In genomic region chr4:66273110-66273509, GRCh38 we compare ENCODE assay signal across 17 cellular contexts.
"Had no signal": no experiment of that assay in that cellular context is flagged by ENCODE, and none has a peak within 500 bp of the region (broad histone marks: within the 10 kb centered on the region; RNA-seq: fewer than 3 reads in every experiment).

No MANE protein-coding gene starts in this region.

- H3K9me3 ChIP-seq: thyroid gland had no signal

- H3K4me1 Mint-ChIP-seq: activated naive CD8-positive, alpha-beta T cell treated with anti-CD3 and anti-CD28 coated beads for 36 hours; naive thymus-derived CD4-positive, alpha-beta T cell; stimulated activated memory B cell treated with anti-CD40 and anti-IgM and Interleukin-4, amounts not matched to agents 10 μg/mL and 1 μg/mL and 100 μg/mL, for 72 hours had no signal

- H3K36me3 ChIP-seq: left ventricle myocardium inferior, thyroid gland had no signal

- H3K27me3 ChIP-seq: thyroid gland had no signal

- DNase-seq: activated CD4-positive, alpha-beta T cell treated with anti-CD3 and anti-CD28 coated beads, Interleukin-2, amount 50 U/mL, for 1 hour; activated CD8-positive, alpha-beta memory T cell treated with anti-CD3 and anti-CD28 coated beads for 24 hours; activated naive CD8-positive, alpha-beta T cell treated with anti-CD3 and anti-CD28 coated beads for 36 hours; amygdala; central memory CD4-positive, alpha-beta T cell; foreskin fibroblast; hippocampal formation; left ventricle myocardium inferior; mucosa of descending colon; naive thymus-derived CD4-positive, alpha-beta T cell; retina; T-helper 9 cell; thyroid gland had no signal

- H3K4me3 ChIP-seq: coronary artery, left ventricle myocardium inferior, mucosa of descending colon, thyroid gland had no signal

- H3K27ac ChIP-seq: coronary artery, left ventricle myocardium inferior, thyroid gland had no signal

- H3K36me3 Mint-ChIP-seq: activated naive CD8-positive, alpha-beta T cell treated with anti-CD3 and anti-CD28 coated beads for 36 hours; brain; naive thymus-derived CD4-positive, alpha-beta T cell; stimulated activated memory B cell treated with anti-CD40 and anti-IgM and Interleukin-4, amounts not matched to agents 10 μg/mL and 1 μg/mL and 100 μg/mL, for 72 hours had no signal

- H3K4me3 Mint-ChIP-seq: activated naive CD8-positive, alpha-beta T cell treated with anti-CD3 and anti-CD28 coated beads for 36 hours; activated T-helper 1 cell treated with anti-CD3 and anti-CD28 coated beads, Interleukin-12 subunit alpha, Interleukin-12 subunit beta, Interleukin-2, Interleukin-4 antibody, amounts not matched to agents 30 ng/mL and 10 ng/mL and 1 ng/mL, durations not matched to agents 14 hours and 24 hours and 36 hours; naive thymus-derived CD4-positive, alpha-beta T cell; stimulated activated memory B cell treated with anti-CD40 and anti-IgM and Interleukin-4, amounts not matched to agents 10 μg/mL and 1 μg/mL and 100 μg/mL, for 72 hours had no signal

- ATAC-seq: mucosa of descending colon; naive thymus-derived CD4-positive, alpha-beta T cell; stimulated activated memory B cell treated with anti-CD40 and anti-IgM and Interleukin-4, amounts not matched to agents 10 μg/mL and 1 μg/mL and 100 μg/mL, for 72 hours had no signal

- H3K4me1 ChIP-seq: left ventricle myocardium inferior, thyroid gland had no signal

- H3K27ac Mint-ChIP-seq: activated naive CD8-positive, alpha-beta T cell treated with anti-CD3 and anti-CD28 coated beads for 36 hours; activated T-helper 1 cell treated with anti-CD3 and anti-CD28 coated beads, Interleukin-12 subunit alpha, Interleukin-12 subunit beta, Interleukin-2, Interleukin-4 antibody, amounts not matched to agents 30 ng/mL and 10 ng/mL and 1 ng/mL, durations not matched to agents 14 hours and 24 hours and 36 hours; brain; naive thymus-derived CD4-positive, alpha-beta T cell; stimulated activated memory B cell treated with anti-CD40 and anti-IgM and Interleukin-4, amounts not matched to agents 10 μg/mL and 1 μg/mL and 100 μg/mL, for 72 hours had no signal

- H3K27me3 Mint-ChIP-seq: activated naive CD8-positive, alpha-beta T cell treated with anti-CD3 and anti-CD28 coated beads for 36 hours; naive thymus-derived CD4-positive, alpha-beta T cell; stimulated activated memory B cell treated with anti-CD40 and anti-IgM and Interleukin-4, amounts not matched to agents 10 μg/mL and 1 μg/mL and 100 μg/mL, for 72 hours had no signal
